In genomic region chr5:110908848-110909247, GRCh38 we compare ENCODE assay signal across 1 cellular context.
TF ChIP-seq lines count a peak whose summit lies in the region.

No MANE protein-coding gene starts in this region.

TF ChIP-seq in IMR-90, 13 proteins besides CTCF, POLR2A, EP300 and RAD21 (continued from another document):
- TF ChIP-seq BHLHE40 (IDR thresholded peaks at IDR 0.05; ENCODE audit: low read depth, low read length) (no peak), MXI1 (IDR thresholded peaks at IDR 0.05; ENCODE audit: borderline replicate concordance, low read depth, low read length) (no peak), RFX5 (IDR thresholded peaks at IDR 0.05; ENCODE audit: low read depth, low read length) (no peak), NFE2L2 (IDR thresholded peaks at IDR 0.05; ENCODE audit: low read depth, low read length) (no peak), RCOR1 (IDR thresholded peaks at IDR 0.05; ENCODE audit: insufficient replicate concordance, low read length) (no peak), CHD1 (IDR thresholded peaks at IDR 0.05; ENCODE audit: low read depth, low read length) (no peak)
- TF ChIP-seq, protein P1, sequence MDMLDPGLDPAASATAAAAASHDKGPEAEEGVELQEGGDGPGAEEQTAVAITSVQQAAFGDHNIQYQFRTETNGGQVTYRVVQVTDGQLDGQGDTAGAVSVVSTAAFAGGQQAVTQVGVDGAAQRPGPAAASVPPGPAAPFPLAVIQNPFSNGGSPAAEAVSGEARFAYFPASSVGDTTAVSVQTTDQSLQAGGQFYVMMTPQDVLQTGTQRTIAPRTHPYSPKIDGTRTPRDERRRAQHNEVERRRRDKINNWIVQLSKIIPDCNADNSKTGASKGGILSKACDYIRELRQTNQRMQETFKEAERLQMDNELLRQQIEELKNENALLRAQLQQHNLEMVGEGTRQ (IDR thresholded peaks at IDR 0.05; ENCODE audit: low read depth, low read length), result no peak
